16 cellular contexts compared by ENCODE assay signal in genomic region chr16:80981103-80981502, GRCh38.
"Had no signal": no experiment of that assay in that cellular context is flagged by ENCODE, and none has a peak within 500 bp of the region (broad histone marks: within the 10 kb centered on the region; RNA-seq: fewer than 3 reads in every experiment).

No MANE protein-coding gene starts in this region.

- DNase-seq: effector CD4-positive, alpha-beta T cell; endodermal cell; foreskin melanocyte; heart left ventricle; left colon; mammary epithelial cell; naive thymus-derived CD4-positive, alpha-beta T cell; nephron progenitor cell; small intestine; stimulated activated CD4-positive, alpha-beta T cell treated with anti-CD3 and anti-CD28 coated beads, Interleukin-12 subunit alpha, Interleukin-12 subunit beta, amount 100 ng/mL, for 4 hours; stimulated activated naive CD4-positive, alpha-beta T cell; stomach; transverse colon had no signal

- FAIRE-seq: endothelial cell of umbilical vein, small intestine had no signal

- H3K4me3 ChIP-seq: coronary artery, heart left ventricle, stomach, thoracic aorta, transverse colon had no signal

- H3K27ac ChIP-seq: coronary artery, heart left ventricle, stomach, thoracic aorta, transverse colon had no signal

- H3K27me3 ChIP-seq: heart left ventricle, stomach, transverse colon had no signal

- ATAC-seq: heart left ventricle; naive thymus-derived CD4-positive, alpha-beta T cell had no signal

- H3K9me3 ChIP-seq: heart left ventricle, stomach, thoracic aorta, transverse colon had no signal
